Comparison of ENCODE assay signal across 9 cellular contexts in the genomic region with DNA sequence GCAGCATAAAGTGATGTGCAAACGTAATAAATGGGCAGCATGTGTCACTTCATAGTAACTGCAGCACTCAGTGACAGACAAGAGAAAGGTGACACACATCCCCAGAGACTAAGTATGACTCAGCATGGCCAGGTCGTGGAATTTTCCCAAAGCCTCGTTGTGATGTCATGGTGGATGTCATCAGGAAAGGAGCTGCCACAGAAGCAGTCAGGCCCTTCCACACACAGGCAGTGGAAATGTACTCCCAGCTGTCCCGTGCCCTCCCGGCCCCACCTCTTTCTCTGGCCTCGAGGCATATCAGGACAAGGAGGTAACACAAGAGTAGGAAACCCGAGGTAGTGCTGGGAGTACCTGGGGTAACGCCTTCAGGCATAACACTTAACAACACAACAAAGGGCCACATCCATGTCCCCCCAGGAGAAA. TPM values are rescaled to one million over a fixed set of nuclear protein-coding genes. Genes with fewer than 3 reads are reported as not detected.
DNase-seq lines count a peak whose midpoint lies in the region; ATAC-seq and TF ChIP-seq lines count a peak whose summit lies in the region.
"Had no signal": no experiment of that assay in that cellular context is flagged by ENCODE, and none has a peak within 500 bp of the region (broad histone marks: within the 10 kb centered on the region; RNA-seq: fewer than 3 reads in every experiment).

No MANE protein-coding gene starts in this region.

- no peaks in the 10 kb centered on the region for H3K9me3 ChIP-seq in gastrocnemius medialis
- H3K9me3 ChIP-seq in esophagus muscularis mucosa, result no peaks in the 10 kb centered on the region

- in situ Hi-C loops in gastrocnemius medialis (cut with MboI; ENCODE audit: low sequenced_read_pairs in 4 of 4), result no loop called here

- 78% methylated on average over 7 of the region's 8 CpGs for WGBS in esophagus muscularis mucosa

- no peak overlapping the region for H3K4me3 ChIP-seq in gastrocnemius medialis
- H3K4me3 ChIP-seq in esophagus muscularis mucosa, result no peak overlapping the region

- H3K27me3 ChIP-seq in gastrocnemius medialis (no peaks in the 10 kb centered on the region), esophagus muscularis mucosa (no peaks in the 10 kb centered on the region)

- no peak for TF ChIP-seq EP300 in esophagus muscularis mucosa (IDR thresholded peaks at IDR 0.05)

- H3K27ac ChIP-seq in gastrocnemius medialis (peak overlapping the region in 3 of 4 donors; percentile 72 to 89 (median 84)), esophagus muscularis mucosa (replicated peaks in 1 of 4) (no peak overlapping the region)

- H3K36me3 ChIP-seq in gastrocnemius medialis, result no peaks in the 10 kb centered on the region
- peaks cover 0 to 23% (median 0%) of the 10 kb centered on the region in 4 donors for H3K36me3 ChIP-seq in esophagus muscularis mucosa

- ATAC-seq in gastrocnemius medialis, result peak; percentile 90 to 95

- H3K4me1 ChIP-seq in gastrocnemius medialis, result peaks cover 4 to 24% of the 10 kb centered on the region in 2 donors
- H3K4me1 ChIP-seq in esophagus muscularis mucosa, result no peaks in the 10 kb centered on the region

- intact Hi-C loops in gastrocnemius medialis (cut with DNase I; ENCODE audit: low total_unique reads), result no loop called here
- intact Hi-C loops in esophagus muscularis mucosa (cut with DNase I), result loop anchor here (10.0 kb wide), 1 partner anchor 105 kb away; a partner anchor contains a TSS

- TF ChIP-seq CTCF in gastrocnemius medialis (IDR thresholded peaks at IDR 0.05 in 4 of 5, conservative IDR thresholded peaks at IDR 0.05 in 1 of 5) (no peak), esophagus muscularis mucosa (IDR thresholded peaks at IDR 0.05) (no peak)

- peak; percentile 51 for DNase-seq in SIG-M5 treated with dmso at 0.1 percent for 504 hours (lab: John Stamatoyannopoulos, UW; ENCODE audit: unreplicated experiment)
- DNase-seq in SIG-M5 (lab: John Stamatoyannopoulos, UW), result no peak
- peak; percentile 94 for DNase-seq in RPMI7951 (ENCODE audit: low read depth)
- peak; percentile 59 for DNase-seq in fibroblast of gingiva (ENCODE audit: low read depth)
- peak; percentile 91 to 96 for DNase-seq in gastrocnemius medialis
- no peak for DNase-seq in KG1 (lab: John Stamatoyannopoulos, UW)
- no peak for DNase-seq in esophagus muscularis mucosa (ENCODE audit: extremely low spot score)
- DNase-seq in germinal center (ENCODE audit: low spot score), result no peak
- DNase-seq: left cardiac atrium had no signal

- TF ChIP-seq POLR2A in gastrocnemius medialis (IDR thresholded peaks at IDR 0.05) (no peak), esophagus muscularis mucosa (IDR thresholded peaks at IDR 0.05; ENCODE audit: low read depth) (no peak)

RNA-seq across cellular contexts. Expression of a gene that starts 8.1 kb away (rescaled TPM):
- total RNA-seq in RPMI7951 (2014; rRNA removed; shearing (Covaris generic)), result 29.1 and 54.4 TPM in 2 replicates
- total RNA-seq in gastrocnemius medialis (10 to 100 TPM; 13.1 to 67.6 (median 32.1) TPM), esophagus muscularis mucosa (1 to 10 TPM; 2.1 to 5.5 (median 5.1) TPM)

RNA-seq across cellular contexts. Expression of a gene that starts 25.0 kb away (rescaled TPM):
- total RNA-seq in RPMI7951 (2014; rRNA removed; shearing (Covaris generic)), result not detected in 2 replicates
- not detected for total RNA-seq in gastrocnemius medialis
- not detected for total RNA-seq in esophagus muscularis mucosa
- total RNA-seq: left cardiac atrium had no signal

Comparison
In these comparisons a context has a peak if more than half of its experiments do, and no peak if none do; other contexts are left out.
1. DNase-seq: peak in SIG-M5 treated with dmso at 0.1 percent for 504 hours (single experiment), RPMI7951 (single experiment), fibroblast of gingiva (single experiment) and gastrocnemius medialis (2 of 2); none in SIG-M5 (single experiment), KG1 (single experiment), esophagus muscularis mucosa (single experiment) and germinal center (single experiment).
2. H3K27ac ChIP-seq: peak in gastrocnemius medialis (3 of 4); none in esophagus muscularis mucosa (0 of 4).